ENCODE assay signal across 9 cellular contexts in the genomic region with DNA sequence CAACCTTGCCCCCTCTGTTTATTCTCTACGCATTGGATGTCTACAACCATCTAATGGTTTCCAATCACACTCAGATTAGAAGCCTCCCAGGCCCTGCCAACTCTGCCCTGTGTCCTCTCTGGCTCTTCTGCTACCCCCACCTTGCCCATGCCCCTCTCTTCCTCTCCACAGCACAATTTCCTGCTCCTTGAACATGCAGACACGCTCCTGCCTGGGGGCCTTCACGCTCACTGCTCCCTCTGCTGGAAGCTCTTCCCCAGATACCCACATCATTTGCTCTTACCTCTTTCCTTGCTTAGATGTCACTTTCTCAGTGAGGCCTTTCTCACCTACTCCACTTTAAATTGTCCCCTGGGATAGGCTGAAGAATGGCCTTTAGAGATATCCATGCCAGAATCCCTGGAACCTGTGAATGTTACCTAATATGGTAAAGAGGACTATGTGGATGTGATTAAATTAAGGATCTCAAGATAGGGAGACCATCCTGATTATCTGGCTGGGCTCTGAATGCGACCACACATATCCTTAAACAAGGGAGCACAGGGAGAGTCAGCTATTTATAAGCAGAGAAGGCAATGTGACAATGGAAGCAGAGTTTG. TPM values are rescaled to one million over a fixed set of nuclear protein-coding genes. Genes with fewer than 3 reads are reported as not detected.
DNase-seq lines count a peak whose midpoint lies in the region; ATAC-seq and TF ChIP-seq lines count a peak whose summit lies in the region.
"Had no signal": no experiment of that assay in that cellular context is flagged by ENCODE, and none has a peak within 500 bp of the region (broad histone marks: within the 10 kb centered on the region; RNA-seq: fewer than 3 reads in every experiment).

No MANE protein-coding gene starts in this region.

- no peaks in the 10 kb centered on the region for H3K9me2 ChIP-seq in GM23248 (ENCODE audit: insufficient read depth)

- no peaks in the 10 kb centered on the region for H3K9me3 Mint-ChIP-seq in effector memory CD8-positive, alpha-beta T cell

- no peaks in the 10 kb centered on the region for H3K4me1 ChIP-seq in GM23248 (ENCODE audit: insufficient read depth)
- H3K4me1 ChIP-seq in thyroid gland, result no peaks in the 10 kb centered on the region
- H3K4me1 ChIP-seq: vagina had no signal

- H3K9me3 ChIP-seq in GM23248 (ENCODE audit: low read depth) (no peaks in the 10 kb centered on the region), thyroid gland (no peaks in the 10 kb centered on the region)
- H3K9me3 ChIP-seq: vagina had no signal

- H3K36me3 Mint-ChIP-seq in effector memory CD8-positive, alpha-beta T cell (ENCODE audit: insufficient read depth), result no peaks in the 10 kb centered on the region

- H3K27me3 Mint-ChIP-seq in effector memory CD8-positive, alpha-beta T cell, result peaks cover 0 to 15% of the 10 kb centered on the region in 2 donors

- H3F3A ChIP-seq in GM23248 (ENCODE audit: insufficient read depth), result no peaks in the 10 kb centered on the region

- 77 to 82% methylated on average over 4 of the region's 4 CpGs for WGBS in GM23248 (ENCODE audit: low coverage in 1 of 2, low lambda C conversion rate in 2 of 2, missing lambda C conversion rate in 2 of 2), 2 experiments
- WGBS in thyroid gland, 2 donors, result 59% methylated on average over 4 of the region's 4 CpGs

- no peak overlapping the region for H3K4me2 ChIP-seq in GM23248 (ENCODE audit: unreplicated experiment)

- intact Hi-C loops in thyroid gland (cut with DNase I), result no loop called here

- H3K27ac Mint-ChIP-seq in effector memory CD8-positive, alpha-beta T cell, result no peak overlapping the region

- no peak for ATAC-seq in GM19023 (IDR thresholded peaks at IDR 0.05; ENCODE audit: unreplicated experiment)
- no peak for ATAC-seq in effector memory CD8-positive, alpha-beta T cell (replicated peaks)
- ATAC-seq in HG03097 (IDR thresholded peaks at IDR 0.05; ENCODE audit: low FRiP score, unreplicated experiment), result no peak

- no peak overlapping the region for H2AFZ ChIP-seq in GM23248

- H3K79me2 ChIP-seq in GM23248 (ENCODE audit: insufficient read depth), result no peaks in the 10 kb centered on the region

- DNase-seq in D341Med (ENCODE audit: low spot score), result peak; percentile 53
- DNase-seq in GM23248, result peak; percentile 43
- peak; percentile 38 for DNase-seq in RWPE1 (ENCODE audit: low spot score)
- peak; percentile 17 for DNase-seq in germinal center (ENCODE audit: low spot score)
- peak; percentile 47 to 53 for DNase-seq in thyroid gland
- no peak for DNase-seq in effector memory CD8-positive, alpha-beta T cell

- H3K4me3 Mint-ChIP-seq in effector memory CD8-positive, alpha-beta T cell, result no peak overlapping the region

- H3K27ac ChIP-seq in GM23248 (no peak overlapping the region), RWPE1 (no peak overlapping the region), thyroid gland (no peak overlapping the region)
- H3K27ac ChIP-seq: vagina had no signal

- TF ChIP-seq CTCF in RWPE1 (conservative IDR thresholded peaks at IDR 0.05; ENCODE audit: low read depth) (no peak), thyroid gland (IDR thresholded peaks at IDR 0.05) (peak in 4 of 6 experiments; percentile 35 to 57 (median 47))

- CTCF ChIA-PET in RWPE1 (lab: Yijun Ruan, JAX), result interaction anchor here (0.6 to 1.0 kb wide), 4 partner anchors 15 to 127 kb away, joined by 3 to 6 read pairs (median 4); no protein-coding TSS in a partner anchor

- H3K36me3 ChIP-seq in GM23248 (ENCODE audit: low read depth) (no peaks in the 10 kb centered on the region), thyroid gland (no peaks in the 10 kb centered on the region)
- H3K36me3 ChIP-seq: vagina had no signal

- H3K4me1 Mint-ChIP-seq in effector memory CD8-positive, alpha-beta T cell (ENCODE audit: low read depth in 2 of 2), result no peaks in the 10 kb centered on the region

- H3K27me3 ChIP-seq in GM23248 (replicated peaks; ENCODE audit: insufficient read depth), result no peaks in the 10 kb centered on the region
- no peaks in the 10 kb centered on the region for H3K27me3 ChIP-seq in thyroid gland
- H3K27me3 ChIP-seq: vagina had no signal

- H3K4me3 ChIP-seq in GM23248 (no peak overlapping the region), thyroid gland (replicated peaks in 1 of 3) (no peak overlapping the region)
- H3K4me3 ChIP-seq: vagina had no signal

- POLR2A ChIA-PET in RWPE1 (lab: Yijun Ruan, JAX; ENCODE audit: low non-redundant PET), result no interaction called here

- H3K9ac ChIP-seq in GM23248, result no peak overlapping the region

- H4K20me1 ChIP-seq in GM23248 (ENCODE audit: insufficient read depth), result no peaks in the 10 kb centered on the region

- in situ Hi-C loops in GM23248 (cut with MboI), result no loop called here

- no peak for TF ChIP-seq POLR2A in thyroid gland (IDR thresholded peaks at IDR 0.05)

RNA-seq across cellular contexts. Expression of a gene that starts 9.9 kb away (rescaled TPM):
- 0.51 and 0.76 TPM in 2 replicates for total RNA-seq in GM23248 (2014; rRNA removed; shearing (Covaris generic))
- polyA plus RNA-seq in GM23248 (2016; fragmentation: Nextera tagmentation; extraction: Ambion mirVana), result 0.39 and 0.65 TPM in 2 replicates
- total RNA-seq in thyroid gland, result 10 to 100 TPM in 1 of 4 donors, 1 to 10 TPM in 3; 3.2 to 10.2 (median 7.2) TPM

Comparison
In these comparisons a context has a peak if more than half of its experiments do, and no peak if none do; other contexts are left out.
1. DNase-seq: peak in D341Med (single experiment), GM23248 (single experiment), RWPE1 (single experiment), germinal center (single experiment) and thyroid gland (2 of 2); none in effector memory CD8-positive, alpha-beta T cell (0 of 3).